31 cellular contexts compared by ENCODE assay signal in genomic region chr9:3992222-3992621, GRCh38.
"Had no signal": no experiment of that assay in that cellular context is flagged by ENCODE, and none has a peak within 500 bp of the region (broad histone marks: within the 10 kb centered on the region; RNA-seq: fewer than 3 reads in every experiment).

No MANE protein-coding gene starts in this region.

- H3K4me3 Mint-ChIP-seq: activated CD8-positive, alpha-beta T cell treated with anti-CD3 and anti-CD28 coated beads for 36 hours; activated naive CD4-positive, alpha-beta T cell treated with anti-CD3 and anti-CD28 coated beads for 36 hours; activated naive CD4-positive, alpha-beta T cell treated with anti-CD3 and anti-CD28 coated beads, Interleukin-2, amount 50 U/mL, for 24 hours; activated naive CD8-positive, alpha-beta T cell treated with anti-CD3 and anti-CD28 coated beads for 36 hours; activated naive CD8-positive, alpha-beta T cell treated with anti-CD3 and anti-CD28 coated beads, Interleukin-2, amount 50 U/mL, for 24 hours; activated T-cell treated with anti-CD3 and anti-CD28 coated beads, Interleukin-2, amount 50 U/mL, for 4 hours; effector memory CD8-positive, alpha-beta T cell; T-helper 17 cell; T-helper 2 cell treated with Interferon-gamma antibody and Interleukin-4, amounts not matched to agents 5 μg/mL and 100 μg/mL, for 36 hours had no signal

- H3K4me3 ChIP-seq: adrenal gland, body of pancreas, esophagus squamous epithelium, gastroesophageal sphincter, heart right ventricle had no signal

- H3K4me1 ChIP-seq: adrenal gland, body of pancreas, gastroesophageal sphincter had no signal

- H3K36me3 ChIP-seq: adrenal gland, esophagus squamous epithelium, gastroesophageal sphincter, heart right ventricle had no signal

- H3K27me3 Mint-ChIP-seq: activated naive CD4-positive, alpha-beta T cell treated with anti-CD3 and anti-CD28 coated beads, Interleukin-2, amount 50 U/mL, for 24 hours had no signal

- H3K27ac ChIP-seq: adrenal gland, epithelial cell of prostate, esophagus squamous epithelium, gastroesophageal sphincter, heart right ventricle had no signal

- DNase-seq: activated CD4-positive, alpha-beta T cell treated with anti-CD3 and anti-CD28 coated beads for 4 hours; activated CD4-positive, alpha-beta T cell treated with anti-CD3 and anti-CD28 coated beads, Interleukin-2, amount 50 U/mL, for 1 hour; activated CD4-positive, alpha-beta T cell treated with anti-CD3 and anti-CD28 coated beads, Interleukin-2, amount 50 U/mL, for 48 hours; activated CD4-positive, CD25-positive, alpha-beta regulatory T cell; activated CD4-positive, CD25-positive, alpha-beta regulatory T cell treated with anti-CD3 and anti-CD28 coated beads, Interleukin-2, amount 50 U/mL, for 72 hours; activated CD8-positive, alpha-beta memory T cell treated with anti-CD3 and anti-CD28 coated beads for 24 hours; activated CD8-positive, alpha-beta T cell treated with anti-CD3 and anti-CD28 coated beads for 36 hours; activated effector memory CD4-positive, alpha-beta T cell treated with anti-CD3 and anti-CD28 coated beads, Interleukin-2, amount 50 U/mL, for 16 hours; activated naive CD4-positive, alpha-beta T cell treated with anti-CD3 and anti-CD28 coated beads for 36 hours; activated naive CD8-positive, alpha-beta T cell treated with anti-CD3 and anti-CD28 coated beads for 36 hours; activated naive CD8-positive, alpha-beta T cell treated with anti-CD3 and anti-CD28 coated beads, Interleukin-2, amount 50 U/mL, for 24 hours; activated T-cell treated with anti-CD3 and anti-CD28 coated beads, Interleukin-2, amount 50 U/mL, for 4 hours; adrenal gland; amygdala; aorta; caudate nucleus; cortex of kidney; effector CD4-positive, alpha-beta T cell; effector memory CD8-positive, alpha-beta T cell; esophagus squamous epithelium; foreskin melanocyte; heart right ventricle; T-helper 1 cell; T-helper 17 cell; T1000 had no signal

- H3K9me3 ChIP-seq: esophagus squamous epithelium had no signal

- H3K4me1 Mint-ChIP-seq: activated naive CD4-positive, alpha-beta T cell treated with anti-CD3 and anti-CD28 coated beads, Interleukin-2, amount 50 U/mL, for 24 hours; T-helper 17 cell had no signal

- ATAC-seq: activated CD8-positive, alpha-beta T cell treated with anti-CD3 and anti-CD28 coated beads for 36 hours; activated T-cell treated with anti-CD3 and anti-CD28 coated beads, Interleukin-2, amount 50 U/mL, for 4 hours; effector memory CD8-positive, alpha-beta T cell; T-helper 17 cell had no signal

- H3K9me3 Mint-ChIP-seq: effector memory CD8-positive, alpha-beta T cell had no signal

- H3K27me3 ChIP-seq: adrenal gland, body of pancreas, esophagus squamous epithelium, gastroesophageal sphincter, heart right ventricle had no signal

- H3K27ac Mint-ChIP-seq: activated CD8-positive, alpha-beta T cell treated with anti-CD3 and anti-CD28 coated beads for 36 hours; activated naive CD4-positive, alpha-beta T cell treated with anti-CD3 and anti-CD28 coated beads for 36 hours; activated naive CD4-positive, alpha-beta T cell treated with anti-CD3 and anti-CD28 coated beads, Interleukin-2, amount 50 U/mL, for 24 hours; activated naive CD8-positive, alpha-beta T cell treated with anti-CD3 and anti-CD28 coated beads for 36 hours; activated naive CD8-positive, alpha-beta T cell treated with anti-CD3 and anti-CD28 coated beads, Interleukin-2, amount 50 U/mL, for 24 hours; activated T-helper 2 cell treated with anti-CD3 and anti-CD28 coated beads, Interferon-gamma antibody, Interleukin-2, Interleukin-4, amounts not matched to agents 10 μg/mL and 5 μg/mL and 100 μg/mL, durations not matched to agents 14 hours and 24 hours and 36 hours; effector memory CD8-positive, alpha-beta T cell; T-helper 17 cell; T-helper 2 cell treated with Interferon-gamma antibody and Interleukin-4, amounts not matched to agents 5 μg/mL and 100 μg/mL, for 36 hours had no signal
